In genomic region chr7:100655908-100656674, GRCh38 we compare ENCODE assay signal across 1 cellular context.
TF ChIP-seq lines count a peak whose summit lies in the region.

ACTL6B (minus strand) TSS chr7:100656448; CDS start chr7:100656354, 94 bp downstream.

TF ChIP-seq in K562, 482 proteins besides CTCF, POLR2A, EP300 and RAD21 (continued from another document and continues in another):
- TF ChIP-seq ZNF398 (CRISPR knock-in tag; IDR thresholded peaks at IDR 0.05), result no peak
- TF ChIP-seq SNAPC5 (CRISPR knock-in tag; IDR thresholded peaks at IDR 0.05), result no peak
- no peak for TF ChIP-seq MEF2D (tag; conservative IDR thresholded peaks at IDR 0.05; ENCODE audit: low read depth)
- peak; percentile 91 for TF ChIP-seq ZBTB49 (CRISPR knock-in tag; IDR thresholded peaks at IDR 0.05; ENCODE audit: borderline replicate concordance)
- no peak for TF ChIP-seq NFE2 (IDR thresholded peaks at IDR 0.05; ENCODE audit: low read depth)
- peak; percentile 94 for TF ChIP-seq E2F1 (CRISPR knock-in tag; IDR thresholded peaks at IDR 0.05)
- peak; percentile 70; the same call in 1 of the 2 replicates for TF ChIP-seq ZNF263 (CRISPR knock-in tag; IDR thresholded peaks at IDR 0.05; ENCODE audit: borderline replicate concordance)
- TF ChIP-seq U2AF2 (optimal IDR thresholded peaks at IDR 0.05; ENCODE audit: low read depth, low read length), result no peak
- peak; percentile 61; the same call in 1 of the 2 replicates for TF ChIP-seq HDAC2 (IDR thresholded peaks at IDR 0.05)
- no peak for TF ChIP-seq STAT6 (CRISPR knock-in tag; IDR thresholded peaks at IDR 0.05)
- TF ChIP-seq GTF2E2 (tag; IDR thresholded peaks at IDR 0.05), result no peak
- no peak for TF ChIP-seq KLF16 (IDR thresholded peaks at IDR 0.05)
- TF ChIP-seq CEBPB (tag; IDR thresholded peaks at IDR 0.05), result no peak
- TF ChIP-seq ZNF449 (CRISPR knock-in tag; IDR thresholded peaks at IDR 0.05), result no peak
- no peak for TF ChIP-seq ZNF174 (CRISPR knock-in tag; IDR thresholded peaks at IDR 0.05)
- no peak for TF ChIP-seq TAL1 (IDR thresholded peaks at IDR 0.05)
- no peak for TF ChIP-seq HNRNPUL1 (IDR thresholded peaks at IDR 0.05; ENCODE audit: low read length)
- no peak for TF ChIP-seq PHF8 (IDR thresholded peaks at IDR 0.05; ENCODE audit: borderline replicate concordance, low read length)
- no peak for TF ChIP-seq NELFE (IDR thresholded peaks at IDR 0.05; ENCODE audit: insufficient read depth, insufficient read length)
- TF ChIP-seq AFF4 (CRISPR knock-in tag; IDR thresholded peaks at IDR 0.05), result peak; percentile 87
- TF ChIP-seq CTCFL (IDR thresholded peaks at IDR 0.05; ENCODE audit: borderline replicate concordance, insufficient read depth, low read depth, low read length, poor library complexity, severe bottlenecking), result peak; percentile 12
- TF ChIP-seq RREB1 (CRISPR knock-in tag; IDR thresholded peaks at IDR 0.05), result no peak
- TF ChIP-seq ZNF197 (CRISPR knock-in tag; IDR thresholded peaks at IDR 0.05; ENCODE audit: low read depth), result peak; percentile 81
- TF ChIP-seq POLR3G (IDR thresholded peaks at IDR 0.05; ENCODE audit: extremely low read depth, insufficient read length, insufficient replicate concordance), result no peak
- TF ChIP-seq FOXJ3 (CRISPR knock-in tag; IDR thresholded peaks at IDR 0.05), result no peak
- TF ChIP-seq ZBTB9 (CRISPR knock-in tag; IDR thresholded peaks at IDR 0.05), result 0 out of 2 replicates have a peak, but pooled peaks have one; percentile 65
- no peak for TF ChIP-seq ZNF140 (CRISPR knock-in tag; IDR thresholded peaks at IDR 0.05)
- peak; percentile 55; the same call in 1 of the 2 replicates for TF ChIP-seq ZNF431 (CRISPR knock-in tag; IDR thresholded peaks at IDR 0.05)
